In the genomic region with DNA sequence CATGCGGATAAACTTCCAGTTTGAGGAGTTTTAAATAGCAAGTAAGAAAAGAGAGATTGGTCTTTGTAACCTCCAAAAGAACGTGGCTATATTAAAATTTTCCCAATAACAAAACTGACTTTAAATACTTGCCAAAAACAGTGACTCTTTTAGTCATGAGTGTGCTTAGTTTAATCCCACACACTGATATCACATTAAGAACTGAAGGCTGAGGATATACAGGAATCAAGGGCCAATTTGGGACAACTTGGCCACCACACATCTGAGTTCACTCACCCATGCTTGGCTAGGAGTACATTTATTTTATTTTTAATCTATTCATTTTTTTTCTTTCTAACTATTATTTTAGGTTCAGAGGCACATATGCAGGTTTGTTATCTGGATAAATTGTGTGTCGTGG, we compare ENCODE assay signal across 21 cellular contexts.
DNase-seq lines count a peak whose midpoint lies in the region; ATAC-seq and TF ChIP-seq lines count a peak whose summit lies in the region.
"Had no signal": no experiment of that assay in that cellular context is flagged by ENCODE, and none has a peak within 500 bp of the region (broad histone marks: within the 10 kb centered on the region; RNA-seq: fewer than 3 reads in every experiment).

No MANE protein-coding gene starts in this region.

- peaks cover 8% of the 10 kb centered on the region for H3K4me1 ChIP-seq in osteoblast (ENCODE audit: insufficient read depth, low read length)

- H3K9me3 ChIP-seq in osteoblast (ENCODE audit: low read depth, low read length) = no peaks in the 10 kb centered on the region
- H3K9me3 ChIP-seq: Caco-2 had no signal

- no peak overlapping the region for H3K27ac ChIP-seq in osteoblast (ENCODE audit: low read depth, low read length)
- H3K27ac ChIP-seq: RWPE1 had no signal

- no peak overlapping the region for H2AFZ ChIP-seq in osteoblast (ENCODE audit: low read length)

- H3K79me2 ChIP-seq in osteoblast (ENCODE audit: insufficient read depth, low read length) = peaks cover 74% of the 10 kb centered on the region

- DNase-seq in fibroblast of mammary gland (ENCODE audit: low read depth) (peak; percentile 23), left cardiac atrium (no peak), osteoblast (ENCODE audit: insufficient read length, low spot score, missing footprints) (peak; percentile 32), NCI-H510A treated with DMSO at 0.1 percent for 48 hours (lab: John Stamatoyannopoulos, UW) (no peak), HK-2 (ENCODE audit: unreplicated experiment) (no peak), erythroblast (lab: John Stamatoyannopoulos, UW) (no peak)
- DNase-seq: Caco-2; CD4-positive, alpha-beta T cell; DMS 273 treated with DMSO at 0.1 percent for 48 hours; DND-41; H9; HFFc6; NCI-H1092; NCI-H1436; NCI-H187 treated with DMSO at 0.1 percent for 48 hours; NCI-H2107; NCI-H510A; NCI-H748 treated with DMSO at 0.1 percent for 48 hours had no signal

- H3K4me3 ChIP-seq in fibroblast of mammary gland (ENCODE audit: control insufficient read depth, low read depth, low read length) (no peak overlapping the region), osteoblast (ENCODE audit: insufficient read depth, low read length) (no peak overlapping the region)
- H3K4me3 ChIP-seq: K562 had no signal

- no peak for TF ChIP-seq CTCF in fibroblast of mammary gland (conservative IDR thresholded peaks at IDR 0.05; ENCODE audit: control insufficient read depth, insufficient read depth, low read depth, low read length)
- TF ChIP-seq CTCF in osteoblast (IDR thresholded peaks at IDR 0.05; ENCODE audit: extremely low read depth, low read depth, low read length) = no peak

- H4K20me1 ChIP-seq in osteoblast (ENCODE audit: insufficient read depth, low read length) = peaks cover 8% of the 10 kb centered on the region

- ATAC-seq in left cardiac atrium = peak; percentile 75 to 76
- ATAC-seq in GM21447 (IDR thresholded peaks at IDR 0.05; ENCODE audit: unreplicated experiment) = no peak
- ATAC-seq: K562 had no signal

- TF ChIP-seq POLR2A in erythroblast (IDR thresholded peaks at IDR 0.05; ENCODE audit: low read length) = no peak

- H3K36me3 ChIP-seq in osteoblast (ENCODE audit: insufficient read depth, low read length) = no peaks in the 10 kb centered on the region

- H3K27me3 ChIP-seq in osteoblast (ENCODE audit: insufficient read depth, low read length) = no peaks in the 10 kb centered on the region

- intact Hi-C loops in left cardiac atrium (cut with DNase I) = no loop called here

- H3K4me2 ChIP-seq in osteoblast (ENCODE audit: insufficient read depth, low read length) = no peak overlapping the region

Comparison
In these comparisons a context has a peak if more than half of its experiments do, and no peak if none do; other contexts are left out.
1. DNase-seq: peak in fibroblast of mammary gland (single experiment) and osteoblast (single experiment); none in left cardiac atrium (single experiment), NCI-H510A treated with DMSO at 0.1 percent for 48 hours (single experiment), HK-2 (single experiment) and erythroblast (0 of 2).